ENCODE assay signal across 6 cellular contexts in genomic region chr2:154576699-154577098, GRCh38.
DNase-seq lines count a peak whose midpoint lies in the region; ATAC-seq, FAIRE-seq and TF ChIP-seq lines count a peak whose summit lies in the region.
"Not testable (repeated sequence)": the region's sequence is repeated elsewhere in the genome, so short reads cannot be mapped to it uniquely, and the experiment has no call there.

No MANE protein-coding gene starts in this region.

- H3K27me3 Mint-ChIP-seq in T-helper 17 cell; endodermal cell (ENCODE audit: insufficient read depth); progenitor cell of endocrine pancreas: not testable (repeated sequence)

- H3K27ac ChIP-seq in endodermal cell (ENCODE audit: low read depth, low read length); neuronal stem cell (replicated peaks; ENCODE audit: low read length): not testable (repeated sequence)

- H2AFZ ChIP-seq in neuronal stem cell (ENCODE audit: low read length): not testable (repeated sequence)

- not testable (repeated sequence) for H3K36me3 Mint-ChIP-seq in T-helper 17 cell (ENCODE audit: low read depth); endodermal cell (ENCODE audit: low read depth); progenitor cell of endocrine pancreas (ENCODE audit: insufficient read depth)

- H3K9ac ChIP-seq in endodermal cell (ENCODE audit: extremely low read depth, low read length, poor library complexity, severe bottlenecking): peak overlapping the region; percentile 85
- not testable (repeated sequence) for H3K9ac ChIP-seq in neuronal stem cell (ENCODE audit: low read depth, low read length, poor library complexity)

- H3K18ac ChIP-seq in neuronal stem cell (ENCODE audit: low read length): not testable (repeated sequence)

- not testable (repeated sequence) for DNase-seq in H7; T-helper 17 cell; endodermal cell; neuronal stem cell (ENCODE audit: low spot score); progenitor cell of endocrine pancreas (ENCODE audit: low spot score, unreplicated experiment); urothelium cell line (ENCODE audit: low spot score)

- not testable (repeated sequence) for TF ChIP-seq CTCF in endodermal cell (conservative IDR thresholded peaks at IDR 0.05); progenitor cell of endocrine pancreas (IDR thresholded peaks at IDR 0.05; ENCODE audit: unreplicated experiment)

- WGBS in endodermal cell (ENCODE audit: insufficient coverage in 1 of 2, insufficient read length in 1 of 2), 2 experiments: 89 to 99% methylated on average over 8 to 13 of the region's 13 CpGs
- WGBS in neuronal stem cell (ENCODE audit: extremely low coverage in 2 of 2, insufficient read length in 2 of 2, insufficient replicate concordance in 1 of 2), 2 donors: no CpG with 5 or more reads among the region's 13 CpGs

- H3K14ac ChIP-seq in neuronal stem cell (ENCODE audit: low read length): not testable (repeated sequence)

- not testable (repeated sequence) for H3K4me1 Mint-ChIP-seq in T-helper 17 cell; progenitor cell of endocrine pancreas (ENCODE audit: low read depth)
- peaks cover 39% of the 10 kb centered on the region for H3K4me1 Mint-ChIP-seq in endodermal cell

- peak; percentile 20 for FAIRE-seq in urothelium cell line (lab: Jason Lieb, UNC)

- not testable (repeated sequence) for H2BK15ac ChIP-seq in neuronal stem cell (ENCODE audit: low read length)

- peak overlapping the region; percentile 73 for H3K23ac ChIP-seq in neuronal stem cell (ENCODE audit: low read depth, low read length, poor library complexity)

- H3K9me3 ChIP-seq in T-helper 17 cell (ENCODE audit: control insufficient read depth, low read length, poor library complexity, severe bottlenecking); endodermal cell (ENCODE audit: control insufficient read depth, low read length); neuronal stem cell (replicated peaks in 1 of 2; ENCODE audit: control insufficient read depth in 2 of 2, insufficient read depth in 1 of 2, low read depth in 1 of 2, low read length in 2 of 2): not testable (repeated sequence)

- H3K4me3 Mint-ChIP-seq in T-helper 17 cell (peak overlapping the region; percentile 46), endodermal cell (peak overlapping the region; percentile 76)
- H3K4me3 Mint-ChIP-seq in progenitor cell of endocrine pancreas (ENCODE audit: low read depth): not testable (repeated sequence)

- not testable (repeated sequence) for H3K27ac Mint-ChIP-seq in T-helper 17 cell
- H3K27ac Mint-ChIP-seq in endodermal cell (peak overlapping the region; percentile 95), progenitor cell of endocrine pancreas (peak overlapping the region; percentile 78)

- not testable (repeated sequence) for H2BK5ac ChIP-seq in neuronal stem cell (ENCODE audit: low read length)

- H3K4me3 ChIP-seq in H7 (ENCODE audit: insufficient read depth, low read depth, low read length): peak overlapping the region; percentile 19; the same call in 1 of the 2 replicates
- H3K4me3 ChIP-seq in endodermal cell (ENCODE audit: low read length): peak overlapping the region; percentile 82
- not testable (repeated sequence) for H3K4me3 ChIP-seq in neuronal stem cell (ENCODE audit: low read length in 2 of 2)

- not testable (repeated sequence) for H2BK120ac ChIP-seq in neuronal stem cell (ENCODE audit: low read depth, low read length)

- not testable (repeated sequence) for H3K4me2 ChIP-seq in neuronal stem cell (ENCODE audit: insufficient read depth, low read length, poor library complexity, severe bottlenecking)

- H3K4me1 ChIP-seq in endodermal cell (ENCODE audit: control insufficient read depth, insufficient read depth, low read length): peaks cover 18% of the 10 kb centered on the region
- H3K4me1 ChIP-seq in neuronal stem cell (ENCODE audit: control insufficient read depth in 2 of 2, insufficient read depth in 1 of 2, low read depth in 1 of 2, low read length in 2 of 2): not testable (repeated sequence)

- not testable (repeated sequence) for H3K4ac ChIP-seq in neuronal stem cell (ENCODE audit: low read length)

- not testable (repeated sequence) for H2BK12ac ChIP-seq in neuronal stem cell (ENCODE audit: low read length)

- not testable (repeated sequence) for H3K27me3 ChIP-seq in H7 (ENCODE audit: control insufficient read depth, insufficient read depth, low read length); endodermal cell (ENCODE audit: control insufficient read depth, insufficient read depth, low read length, poor library complexity, severe bottlenecking); neuronal stem cell (ENCODE audit: control insufficient read depth in 3 of 3, insufficient read depth in 3 of 3, low read depth in 1 of 3, low read length in 3 of 3)

- ATAC-seq in T-helper 17 cell: not testable (repeated sequence)

- not testable (repeated sequence) for H2AK5ac ChIP-seq in neuronal stem cell (ENCODE audit: low read depth, low read length)

- not testable (repeated sequence) for H4K91ac ChIP-seq in neuronal stem cell (ENCODE audit: low read depth, low read length, poor library complexity)

- H3K9me3 Mint-ChIP-seq in endodermal cell: peaks cover 10% of the 10 kb centered on the region
- H3K9me3 Mint-ChIP-seq in progenitor cell of endocrine pancreas (ENCODE audit: low read depth): not testable (repeated sequence)

- H3K36me3 ChIP-seq in H7 (replicated peaks; ENCODE audit: control insufficient read depth, insufficient read depth, low read length); endodermal cell (ENCODE audit: control insufficient read depth, insufficient read depth, low read length); neuronal stem cell (replicated peaks in 1 of 2; ENCODE audit: control insufficient read depth in 2 of 2, insufficient read depth in 2 of 2, low read length in 2 of 2): not testable (repeated sequence)

- not testable (repeated sequence) for H4K8ac ChIP-seq in neuronal stem cell (ENCODE audit: low read depth, low read length)

- not testable (repeated sequence) for H3K79me1 ChIP-seq in neuronal stem cell (ENCODE audit: low read depth, low read length)
